Comparison of ENCODE assay signal across 2 cellular contexts in the genomic region with DNA sequence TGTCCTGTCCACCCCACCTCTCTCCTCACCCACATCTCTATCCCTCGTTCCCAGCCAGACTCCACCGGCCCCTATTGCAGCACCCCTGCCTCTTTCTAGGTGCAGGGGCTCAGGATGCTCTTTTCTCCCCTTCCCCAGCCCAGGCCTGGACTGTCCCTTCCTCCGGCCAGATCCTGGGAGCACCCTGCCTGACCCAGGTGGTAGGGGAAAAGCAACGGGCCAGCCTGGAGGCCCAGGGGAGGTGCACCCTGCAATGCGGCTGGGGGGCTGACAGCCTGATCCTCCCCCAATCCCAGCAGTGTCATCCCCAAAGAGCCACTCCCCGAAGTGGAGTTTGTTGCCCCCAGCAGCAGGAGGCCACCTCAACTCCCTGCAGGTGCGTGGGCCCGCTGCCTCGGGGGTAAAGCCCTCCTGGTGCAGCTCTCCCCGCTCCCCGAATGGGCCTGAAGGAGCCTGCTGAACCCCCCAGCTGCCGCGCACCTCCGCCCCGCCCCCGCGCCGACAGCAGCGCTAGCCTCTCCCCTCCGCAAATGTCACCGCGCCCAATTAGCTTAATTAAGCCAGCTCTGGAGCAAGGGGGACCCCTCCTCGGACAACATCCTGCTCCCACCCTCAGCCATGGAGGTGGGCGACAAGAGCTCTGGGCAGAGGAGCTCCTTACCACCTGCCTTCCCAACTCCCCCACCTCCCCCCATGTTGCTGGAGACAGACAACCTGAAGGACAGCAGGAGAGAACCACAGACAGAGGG.
A peak's percentile ranks its signal among the peaks of the same experiment; 100 is the strongest.
TF ChIP-seq lines count a peak whose summit lies in the region.

No MANE protein-coding gene starts in this region.

TF ChIP-seq in HEK293, 187 proteins besides CTCF, POLR2A, EP300 and RAD21:
- no peak for TF ChIP-seq ZNF501 (tag by site-specific recombination; IDR thresholded peaks at IDR 0.05)
- TF ChIP-seq, protein P1, sequence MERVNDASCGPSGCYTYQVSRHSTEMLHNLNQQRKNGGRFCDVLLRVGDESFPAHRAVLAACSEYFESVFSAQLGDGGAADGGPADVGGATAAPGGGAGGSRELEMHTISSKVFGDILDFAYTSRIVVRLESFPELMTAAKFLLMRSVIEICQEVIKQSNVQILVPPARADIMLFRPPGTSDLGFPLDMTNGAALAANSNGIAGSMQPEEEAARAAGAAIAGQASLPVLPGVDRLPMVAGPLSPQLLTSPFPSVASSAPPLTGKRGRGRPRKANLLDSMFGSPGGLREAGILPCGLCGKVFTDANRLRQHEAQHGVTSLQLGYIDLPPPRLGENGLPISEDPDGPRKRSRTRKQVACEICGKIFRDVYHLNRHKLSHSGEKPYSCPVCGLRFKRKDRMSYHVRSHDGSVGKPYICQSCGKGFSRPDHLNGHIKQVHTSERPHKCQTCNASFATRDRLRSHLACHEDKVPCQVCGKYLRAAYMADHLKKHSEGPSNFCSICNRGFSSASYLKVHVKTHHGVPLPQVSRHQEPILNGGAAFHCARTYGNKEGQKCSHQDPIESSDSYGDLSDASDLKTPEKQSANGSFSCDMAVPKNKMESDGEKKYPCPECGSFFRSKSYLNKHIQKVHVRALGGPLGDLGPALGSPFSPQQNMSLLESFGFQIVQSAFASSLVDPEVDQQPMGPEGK (tag by site-specific recombination; IDR thresholded peaks at IDR 0.05): 0 out of 2 replicates have a peak, but pooled peaks have one; percentile 30
- TF ChIP-seq ZBTB17 (tag by site-specific recombination; IDR thresholded peaks at IDR 0.05): peak; percentile 6; the same call in 1 of the 2 replicates
- TF ChIP-seq ZIC2 (tag by site-specific recombination; IDR thresholded peaks at IDR 0.05): peak; percentile 73
- TF ChIP-seq, protein P2, sequence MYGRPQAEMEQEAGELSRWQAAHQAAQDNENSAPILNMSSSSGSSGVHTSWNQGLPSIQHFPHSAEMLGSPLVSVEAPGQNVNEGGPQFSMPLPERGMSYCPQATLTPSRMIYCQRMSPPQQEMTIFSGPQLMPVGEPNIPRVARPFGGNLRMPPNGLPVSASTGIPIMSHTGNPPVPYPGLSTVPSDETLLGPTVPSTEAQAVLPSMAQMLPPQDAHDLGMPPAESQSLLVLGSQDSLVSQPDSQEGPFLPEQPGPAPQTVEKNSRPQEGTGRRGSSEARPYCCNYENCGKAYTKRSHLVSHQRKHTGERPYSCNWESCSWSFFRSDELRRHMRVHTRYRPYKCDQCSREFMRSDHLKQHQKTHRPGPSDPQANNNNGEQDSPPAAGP (tag by site-specific recombination; IDR thresholded peaks at IDR 0.05): 0 out of 2 replicates have a peak, but pooled peaks have one; percentile 2
- TF ChIP-seq ZNF341 (tag by site-specific recombination; IDR thresholded peaks at IDR 0.05; ENCODE audit: low read depth): 0 out of 2 replicates have a peak, but pooled peaks have one; percentile 33
- TF ChIP-seq ZNF366 (tag by site-specific recombination; conservative IDR thresholded peaks at IDR 0.05): peak; percentile 19; the same call in 1 of the 2 replicates
- TF ChIP-seq, protein P3, sequence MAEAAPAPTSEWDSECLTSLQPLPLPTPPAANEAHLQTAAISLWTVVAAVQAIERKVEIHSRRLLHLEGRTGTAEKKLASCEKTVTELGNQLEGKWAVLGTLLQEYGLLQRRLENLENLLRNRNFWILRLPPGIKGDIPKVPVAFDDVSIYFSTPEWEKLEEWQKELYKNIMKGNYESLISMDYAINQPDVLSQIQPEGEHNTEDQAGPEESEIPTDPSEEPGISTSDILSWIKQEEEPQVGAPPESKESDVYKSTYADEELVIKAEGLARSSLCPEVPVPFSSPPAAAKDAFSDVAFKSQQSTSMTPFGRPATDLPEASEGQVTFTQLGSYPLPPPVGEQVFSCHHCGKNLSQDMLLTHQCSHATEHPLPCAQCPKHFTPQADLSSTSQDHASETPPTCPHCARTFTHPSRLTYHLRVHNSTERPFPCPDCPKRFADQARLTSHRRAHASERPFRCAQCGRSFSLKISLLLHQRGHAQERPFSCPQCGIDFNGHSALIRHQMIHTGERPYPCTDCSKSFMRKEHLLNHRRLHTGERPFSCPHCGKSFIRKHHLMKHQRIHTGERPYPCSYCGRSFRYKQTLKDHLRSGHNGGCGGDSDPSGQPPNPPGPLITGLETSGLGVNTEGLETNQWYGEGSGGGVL (tag by site-specific recombination; IDR thresholded peaks at IDR 0.05): 0 out of 2 replicates have a peak, but pooled peaks have one; percentile 11
- peak; percentile 72 for TF ChIP-seq GLIS2 (tag by site-specific recombination; IDR thresholded peaks at IDR 0.05)
- TF ChIP-seq ZFHX2 (tag by site-specific recombination; conservative IDR thresholded peaks at IDR 0.05): peak; percentile 40; the same call in 1 of the 2 replicates
- TF ChIP-seq ZNF223 (tag by site-specific recombination; IDR thresholded peaks at IDR 0.05): no peak
- TF ChIP-seq ZNF132 (tag by site-specific recombination; IDR thresholded peaks at IDR 0.05; ENCODE audit: borderline replicate concordance): no peak
- peak; percentile 73 for TF ChIP-seq GLIS1 (tag by site-specific recombination; IDR thresholded peaks at IDR 0.05)
- TF ChIP-seq EGR2 (tag by site-specific recombination; IDR thresholded peaks at IDR 0.05; ENCODE audit: low read depth): 0 out of 2 replicates have a peak, but pooled peaks have one; percentile 5

TF ChIP-seq in H1, 55 proteins besides CTCF, POLR2A, EP300 and RAD21:
- TF ChIP-seq EZH2 (IDR thresholded peaks at IDR 0.05; ENCODE audit: low read depth, low read length, severe bottlenecking) (peak; percentile 71), BCL11A (IDR thresholded peaks at IDR 0.05; ENCODE audit: low read depth in 2 of 2, low read length in 2 of 2) (no peak), CBX8 (IDR thresholded peaks at IDR 0.05; ENCODE audit: borderline replicate concordance, low read depth, low read length) (no peak), SRF (IDR thresholded peaks at IDR 0.05; ENCODE audit: low read depth, low read length) (no peak), KDM4A (IDR thresholded peaks at IDR 0.05; ENCODE audit: low read depth, low read length, severe bottlenecking) (no peak), RNF2 (IDR thresholded peaks at IDR 0.05; ENCODE audit: borderline replicate concordance, low read depth, low read length, missing control alignments, poor library complexity, severe bottlenecking) (peak; percentile 55), TBP (IDR thresholded peaks at IDR 0.05; ENCODE audit: low read depth, low read length) (no peak), KDM1A (IDR thresholded peaks at IDR 0.05; ENCODE audit: borderline replicate concordance, low read length) (no peak), JUN (IDR thresholded peaks at IDR 0.05; ENCODE audit: low read depth, low read length) (no peak), TAF7 (optimal IDR thresholded peaks at IDR 0.05; ENCODE audit: borderline replicate concordance, low read depth, low read length) (no peak), SP2 (IDR thresholded peaks at IDR 0.05; ENCODE audit: low read length) (no peak), SAP30 (IDR thresholded peaks at IDR 0.05; ENCODE audit: insufficient read depth, insufficient replicate concordance, low read length) (no peak), SUZ12 (IDR thresholded peaks at IDR 0.05; ENCODE audit: low read length) (peak; percentile 71; the same call in 1 of the 2 replicates), CBX5 (IDR thresholded peaks at IDR 0.05; ENCODE audit: low read depth, low read length) (no peak)
